Comparison of ENCODE assay signal across 8 cellular contexts in the genomic region with DNA sequence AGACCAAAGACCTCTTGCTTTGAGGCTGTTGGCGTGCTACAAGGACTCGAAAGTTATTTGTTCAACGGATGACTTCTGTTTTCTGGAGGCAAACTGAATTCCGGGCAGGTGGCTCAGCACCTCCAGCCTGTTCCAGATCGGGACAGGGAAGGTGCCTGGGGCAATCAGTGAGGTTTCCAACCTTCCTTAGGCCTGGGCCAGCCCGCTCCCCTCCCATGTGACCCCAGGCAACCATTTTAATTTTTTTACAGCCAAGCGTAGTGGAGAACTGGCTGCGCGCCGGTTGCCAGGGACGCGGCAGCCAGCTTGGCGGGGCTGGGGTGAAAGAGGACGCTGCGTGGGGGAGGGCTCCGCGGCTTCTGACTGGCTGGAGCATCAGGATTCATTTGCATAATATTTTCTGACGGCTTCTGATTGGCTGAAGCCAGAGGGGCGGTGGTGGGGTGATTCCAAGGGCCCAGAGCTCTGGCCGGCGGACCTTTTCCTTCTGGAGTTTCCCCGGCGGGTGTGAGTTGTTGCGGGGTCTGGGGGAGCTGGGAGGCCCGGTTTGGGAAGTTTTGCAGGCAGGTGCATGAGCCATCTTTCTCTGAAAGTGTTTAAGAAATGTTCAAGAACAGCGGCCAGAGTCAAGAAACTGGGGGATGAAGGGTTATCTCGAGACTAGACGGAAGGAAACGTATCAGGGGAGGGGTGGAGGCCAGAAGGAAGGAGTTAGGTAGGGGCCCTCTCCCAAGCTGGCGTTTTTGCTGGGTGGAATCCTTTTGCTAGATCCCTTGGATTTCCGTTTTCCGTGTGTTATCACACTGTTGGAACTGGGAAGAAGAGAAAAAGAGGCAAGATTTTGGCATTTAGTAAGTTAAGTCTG. TPM values are rescaled to one million over a fixed set of nuclear protein-coding genes. Genes with fewer than 3 reads are reported as not detected.
A peak's percentile ranks its signal among the peaks of the same experiment; 100 is the strongest.
DNase-seq lines count a peak whose midpoint lies in the region; ATAC-seq and TF ChIP-seq lines count a peak whose summit lies in the region.

Gene MID1IP1 (plus strand): TSS at position 479 of the 865 bp plus-strand sequence. CDS start 3,488 bp downstream, outside the sequence.

- peaks cover 40% of the 10 kb centered on the region for H3K4me1 Mint-ChIP-seq in brain

- TF ChIP-seq CTCF in brain (conservative IDR thresholded peaks at IDR 0.05): no peak

- H3K9me3 Mint-ChIP-seq in brain: peaks cover 0 to 4% (median 0%) of the 10 kb centered on the region in 5 experiments

- H3K4me3 Mint-ChIP-seq in brain: peak within 1 kb of the TSS; percentile 89 to 99 (median 96)

- peaks cover 7% of the 10 kb centered on the region for H3K36me3 Mint-ChIP-seq in brain

- no peak for ATAC-seq in HG03432 (IDR thresholded peaks at IDR 0.05; ENCODE audit: unreplicated experiment)

- DNase-seq in D341Med (ENCODE audit: low spot score) (peak; percentile 91), HCEC 1CT (peak; percentile 89), NCI-H146 (lab: John Stamatoyannopoulos, UW) (peak; percentile 95), UCSD-AML1 (lab: John Stamatoyannopoulos, UW; ENCODE audit: unreplicated experiment) (peak; percentile 84), hippocampal formation (lab: John Stamatoyannopoulos, UW) (peak; percentile 76 to 82), putamen (ENCODE audit: low spot score) (peak; percentile 87)

- peaks cover 6% of the 10 kb centered on the region for H3K27me3 Mint-ChIP-seq in brain

- peak within 1 kb of the TSS; percentile 97 to 98 (median 98) for H3K27ac Mint-ChIP-seq in brain

RNA-seq across cellular contexts. Expression of gene MID1IP1, which starts in this region (rescaled TPM):
- 108 TPM for polyA plus RNA-seq in brain (ENCODE audit: insufficient read depth, low read depth, low replicate concordance)
